Comparison of ENCODE assay signal across 8 cellular contexts in the genomic region with DNA sequence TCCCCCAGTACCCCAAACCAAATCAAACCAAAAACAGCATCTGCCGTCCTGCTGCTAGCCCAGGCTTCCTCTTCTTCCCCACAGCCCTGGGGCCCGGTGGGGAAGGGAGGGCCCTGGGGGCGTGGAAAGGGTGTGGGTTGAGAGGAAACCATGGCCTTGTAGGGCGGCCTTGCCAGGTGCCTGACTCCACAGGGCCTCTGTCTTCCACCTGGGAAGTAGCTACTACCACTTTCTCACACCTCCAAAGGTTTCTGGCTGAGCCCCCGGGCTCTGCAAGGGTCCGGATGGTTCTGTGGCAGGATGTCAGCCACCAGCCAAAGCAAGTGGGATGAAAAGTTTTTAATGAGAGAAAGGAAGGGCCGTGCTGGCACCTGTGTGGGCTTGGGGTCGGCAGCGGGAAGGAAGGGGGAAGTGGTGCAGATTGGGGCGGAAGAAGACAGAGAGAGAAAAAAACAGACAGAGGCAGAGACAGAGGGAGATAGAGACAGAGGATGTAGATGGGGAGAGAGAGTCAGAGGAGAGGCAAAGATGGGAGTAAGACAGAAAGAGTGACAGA. TPM values are rescaled to one million over a fixed set of nuclear protein-coding genes. Genes with fewer than 3 reads are reported as not detected.
A peak's percentile ranks its signal among the peaks of the same experiment; 100 is the strongest.
DNase-seq lines count a peak whose midpoint lies in the region; ATAC-seq and FAIRE-seq lines count a peak whose summit lies in the region.

No MANE protein-coding gene starts in this region.

- ATAC-seq in HG02840 (IDR thresholded peaks at IDR 0.05; ENCODE audit: low FRiP score, unreplicated experiment), result peak; percentile 51

- FAIRE-seq in frontal cortex (lab: Jason Lieb, UNC), result no peak

- peak; percentile 54 for DNase-seq in GF-D8 (lab: John Stamatoyannopoulos, UW)
- peak; percentile 28 for DNase-seq in T-helper 9 cell
- DNase-seq in effector CD4-positive, alpha-beta T cell, result peak; percentile 18
- peak in 5 of 6 experiments; percentile 13 to 58 (median 27) for DNase-seq in stimulated activated naive CD4-positive, alpha-beta T cell (lab: John Stamatoyannopoulos, UW)
- DNase-seq in frontal cortex (ENCODE audit: low spot score in 2 of 2), result no peak
- no peak for DNase-seq in NCI-H82 (lab: John Stamatoyannopoulos, UW)
- DNase-seq in dermis blood vessel endothelial cell, result no peak

RNA-seq across cellular contexts. Expression of gene TPST2, which starts 10.5 kb away (rescaled TPM):
- total RNA-seq in frontal cortex, result 6.1 TPM
- total RNA-seq in dermis blood vessel endothelial cell, result 131 and 208 TPM in 2 replicates

RNA-seq across cellular contexts. Expression of gene CRYBB1, which starts 38.4 kb away (rescaled TPM):
- total RNA-seq in frontal cortex (2.0 TPM), dermis blood vessel endothelial cell (0.09 TPM in 1 of 2 replicates, not detected in the other)

RNA-seq across cellular contexts. Expression of gene CRYBA4, which starts 42.4 kb away (rescaled TPM):
- total RNA-seq in frontal cortex, result not detected
- total RNA-seq in dermis blood vessel endothelial cell, result not detected in 2 replicates

Comparison
In these comparisons a context has a peak if more than half of its experiments do, and no peak if none do; other contexts are left out.
1. DNase-seq: peak in GF-D8 (single experiment), T-helper 9 cell (single experiment), effector CD4-positive, alpha-beta T cell (single experiment) and stimulated activated naive CD4-positive, alpha-beta T cell (5 of 6); none in frontal cortex (0 of 2), NCI-H82 (single experiment) and dermis blood vessel endothelial cell (single experiment).
2. RNA of gene TPST2, which starts 10.5 kb away (total RNA-seq): 131 to 208 TPM in dermis blood vessel endothelial cell; 6.1 TPM in frontal cortex (single experiment); every median in the first group is over 10 times any median in the second.